Comparison of ENCODE assay signal across 17 cellular contexts in genomic region chr17:36135465-36135864, GRCh38. TPM values are rescaled to one million over a fixed set of nuclear protein-coding genes. Genes with fewer than 3 reads are reported as not detected.
DNase-seq lines count a peak whose midpoint lies in the region; ATAC-seq and TF ChIP-seq lines count a peak whose summit lies in the region.
"Had no signal": no experiment of that assay in that cellular context is flagged by ENCODE, and none has a peak within 500 bp of the region (broad histone marks: within the 10 kb centered on the region; RNA-seq: fewer than 3 reads in every experiment).

No MANE protein-coding gene starts in this region.

- H3K9me3 ChIP-seq in colonic mucosa = no peaks in the 10 kb centered on the region
- H3K9me3 ChIP-seq in mucosa of descending colon = no peaks in the 10 kb centered on the region
- H3K9me3 ChIP-seq: HAP-1 had no signal

- peak overlapping the region; percentile 8 for H3K27ac ChIP-seq in colonic mucosa
- H3K27ac ChIP-seq: RWPE1 had no signal

- no peaks in the 10 kb centered on the region for H3K27me3 ChIP-seq in colonic mucosa

- ATAC-seq in GM19324 (IDR thresholded peaks at IDR 0.05; ENCODE audit: low FRiP score, unreplicated experiment) = peak; percentile 18
- peak; percentile 7 for ATAC-seq in mucosa of descending colon
- no peak for ATAC-seq in GM21619 (IDR thresholded peaks at IDR 0.05; ENCODE audit: unreplicated experiment)
- ATAC-seq: SK-N-SH treated with all-trans-retinoic acid at 6 μM for 48 hours had no signal

- TF ChIP-seq CTCF in colonic mucosa (IDR thresholded peaks at IDR 0.05) = no peak
- no peak for TF ChIP-seq CTCF in mucosa of descending colon (IDR thresholded peaks at IDR 0.05)

- H3K36me3 ChIP-seq in colonic mucosa (no peaks in the 10 kb centered on the region), mucosa of descending colon (ENCODE audit: low read depth) (no peaks in the 10 kb centered on the region)
- H3K36me3 ChIP-seq: HAP-1 had no signal

- peaks cover 25% of the 10 kb centered on the region for H3K4me1 ChIP-seq in colonic mucosa
- H3K4me1 ChIP-seq in mucosa of descending colon (ENCODE audit: low read depth) = peaks cover 22% of the 10 kb centered on the region

- intact Hi-C loops in colonic mucosa (cut with DNase I) (no loop called here), mucosa of descending colon (cut with DNase I, micrococcal nuclease) (no loop called here)

- no peak overlapping the region for H3K9ac ChIP-seq in colonic mucosa (ENCODE audit: low read depth in 2 of 2, low read length in 2 of 2)

- DNase-seq in NOMO-1 treated with dmso at 0.1 percent for 144 hours (lab: John Stamatoyannopoulos, UW; ENCODE audit: unreplicated experiment) (peak; percentile 75), colonic mucosa (no peak), mucosa of descending colon (no peak), NCI-H2081 (lab: John Stamatoyannopoulos, UW) (no peak), iPS-NIHi11 (ENCODE audit: low spot score) (no peak)
- no peak for DNase-seq in activated CD8-positive, alpha-beta memory T cell treated with anti-CD3 and anti-CD28 coated beads for 24 hours
- DNase-seq: GDM1, NCI-H1417, NCI-H1694 treated with DMSO at 0.1 percent for 48 hours, NCI-H446 treated with DMSO at 0.1 percent for 48 hours, NCI-H526 treated with DMSO at 0.1 percent for 48 hours, SIG-M5 had no signal

- H3K4me3 ChIP-seq in colonic mucosa = no peak overlapping the region
- no peak overlapping the region for H3K4me3 ChIP-seq in mucosa of descending colon
- H3K4me3 ChIP-seq: HAP-1 had no signal

RNA-seq across cellular contexts. Expression of gene CCL4, which starts 31.8 kb away (rescaled TPM):
- total RNA-seq in colonic mucosa (1 to 10 TPM; 1.2 to 3.8 TPM), mucosa of descending colon (1 to 10 TPM; 3.7 to 8.8 (median 4.1) TPM)

RNA-seq across cellular contexts. Expression of gene TBC1D3B, which starts 41.0 kb away (rescaled TPM):
- 1 to 10 TPM; 4.5 to 8.7 TPM for total RNA-seq in colonic mucosa
- total RNA-seq in mucosa of descending colon = 10 to 100 TPM in 2 of 3 donors, 1 to 10 TPM in 1; 8.0 to 12.9 (median 10.8) TPM

RNA-seq across cellular contexts. Expression of gene CCL3, which starts 45.5 kb away (rescaled TPM):
- total RNA-seq in colonic mucosa (1 to 10 TPM; 2.0 to 2.1 TPM), mucosa of descending colon (1 to 10 TPM; 1.5 to 4.3 (median 4.1) TPM)
